ENCODE assay signal across 18 cellular contexts in the genomic region with DNA sequence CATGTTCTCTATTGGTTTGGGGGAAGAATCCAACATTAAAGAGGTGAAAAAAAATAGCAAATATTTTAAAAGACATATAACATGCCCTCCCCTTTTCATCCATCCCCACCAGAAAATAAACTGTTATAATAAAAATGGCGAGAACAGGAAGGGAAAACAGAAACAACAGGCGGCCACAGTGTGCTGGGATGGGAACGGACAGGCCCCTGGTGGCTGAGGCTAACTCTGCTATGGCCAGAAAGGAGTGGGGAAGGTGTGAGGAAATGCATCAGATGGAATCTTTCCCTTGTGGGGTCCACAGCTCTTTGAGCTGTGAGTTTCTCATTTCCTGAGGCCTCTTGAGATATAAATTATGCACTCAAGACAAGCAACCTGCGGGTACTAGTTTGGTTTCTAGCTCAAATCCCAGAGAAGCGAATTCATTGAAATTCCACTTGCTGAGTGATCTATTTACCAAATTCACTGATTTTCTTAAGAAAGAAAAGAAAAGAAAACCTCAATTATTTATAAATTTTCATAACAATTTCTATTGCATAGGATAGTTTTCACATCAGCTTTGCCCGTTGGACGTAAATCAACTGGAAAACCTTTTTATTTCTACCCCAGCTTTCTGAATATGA.
DNase-seq lines count a peak whose midpoint lies in the region; ATAC-seq, FAIRE-seq and TF ChIP-seq lines count a peak whose summit lies in the region.
"Had no signal": no experiment of that assay in that cellular context is flagged by ENCODE, and none has a peak within 500 bp of the region (broad histone marks: within the 10 kb centered on the region; RNA-seq: fewer than 3 reads in every experiment).

No MANE protein-coding gene starts in this region.

- no peak overlapping the region for H4K5ac ChIP-seq in H1 (ENCODE audit: insufficient read length, low read depth, low read length)

- H3K27ac Mint-ChIP-seq in activated CD8-positive, alpha-beta T cell treated with anti-CD3 and anti-CD28 coated beads for 36 hours: no peak overlapping the region
- H3K27ac Mint-ChIP-seq: CD4-positive, CD25-positive, alpha-beta regulatory T cell; HFFc6 had no signal

- H4K91ac ChIP-seq in H1 (replicated peaks; ENCODE audit: insufficient read length, low read length) (no peak overlapping the region), mesenchymal stem cell (ENCODE audit: low read length) (no peak overlapping the region)

- H3K4ac ChIP-seq in H1 (replicated peaks; ENCODE audit: insufficient read length, low read depth, low read length) (no peak overlapping the region), mesenchymal stem cell (ENCODE audit: low read depth in 1 of 2, low read length in 2 of 2) (no peak overlapping the region)

- H3K4me2 ChIP-seq in H1 (ENCODE audit: insufficient read depth in 1 of 2, low read depth in 2 of 2, low read length in 2 of 2) (no peak overlapping the region), mesenchymal stem cell (ENCODE audit: low read length, poor library complexity, severe bottlenecking) (no peak overlapping the region)
- H3K4me2 ChIP-seq: BLaER1 treated with 17β-estradiol and CSF1 and Interleukin-3, amounts not matched to agents 10 nM and 100 nM had no signal

- H3K27ac ChIP-seq in cardiac muscle cell (peak overlapping the region; percentile 65), H1 (ENCODE audit: low read depth, low read length) (no peak overlapping the region), mesenchymal stem cell (ENCODE audit: low read length, poor library complexity, severe bottlenecking) (no peak overlapping the region), subcutaneous abdominal adipose tissue (ENCODE audit: low read depth, low read length) (peak overlapping the region; percentile 9), caudate nucleus (ENCODE audit: low read depth, low read length) (no peak overlapping the region)
- H3K27ac ChIP-seq: 22Rv1; BLaER1 treated with 17β-estradiol and CSF1 and Interleukin-3, amounts not matched to agents 10 nM and 100 nM had no signal

- H3K14ac ChIP-seq in H1 (ENCODE audit: insufficient read length): no peak overlapping the region
- H3K14ac ChIP-seq in mesenchymal stem cell (ENCODE audit: low read length in 2 of 2): no peak overlapping the region

- no peak overlapping the region for H2BK20ac ChIP-seq in H1 (ENCODE audit: low read length)

- H2AFZ ChIP-seq in H1 (ENCODE audit: low read length) (no peak overlapping the region), mesenchymal stem cell (ENCODE audit: low read depth, low read length) (no peak overlapping the region)

- no peaks in the 10 kb centered on the region for H3K9me3 ChIP-seq in cardiac muscle cell (ENCODE audit: low read depth)
- no peaks in the 10 kb centered on the region for H3K9me3 ChIP-seq in H1 (ENCODE audit: insufficient read depth in 2 of 2, low read depth in 1 of 2, low read length in 1 of 2)
- H3K9me3 ChIP-seq in mesenchymal stem cell (ENCODE audit: control insufficient read depth, low read length): no peaks in the 10 kb centered on the region
- no peaks in the 10 kb centered on the region for H3K9me3 ChIP-seq in subcutaneous abdominal adipose tissue (ENCODE audit: control insufficient read depth in 5 of 5, low read length in 5 of 5)
- H3K9me3 ChIP-seq: BLaER1 treated with 17β-estradiol and CSF1 and Interleukin-3, amounts not matched to agents 10 nM and 100 nM had no signal

- H2BK12ac ChIP-seq in H1 (ENCODE audit: low read depth, low read length) (no peak overlapping the region), mesenchymal stem cell (ENCODE audit: low read length in 2 of 2) (no peak overlapping the region)

- H2BK120ac ChIP-seq in H1 (replicated peaks; ENCODE audit: low read depth, low read length) (no peak overlapping the region), mesenchymal stem cell (ENCODE audit: low read depth, low read length) (no peak overlapping the region)

- no peak overlapping the region for H3K9ac ChIP-seq in H1 (replicated peaks in 1 of 4; ENCODE audit: extremely low read depth in 1 of 4, low read depth in 3 of 4, low read length in 3 of 4)
- peak overlapping the region; percentile 47 for H3K9ac ChIP-seq in mesenchymal stem cell (ENCODE audit: low read length)
- H3K9ac ChIP-seq in subcutaneous abdominal adipose tissue (ENCODE audit: low read length in 5 of 5): no peak overlapping the region
- H3K9ac ChIP-seq: BLaER1 treated with 17β-estradiol and CSF1 and Interleukin-3, amounts not matched to agents 10 nM and 100 nM had no signal

- H3K23ac ChIP-seq in H1 (ENCODE audit: insufficient read length): no peak overlapping the region
- H3K23ac ChIP-seq in mesenchymal stem cell (ENCODE audit: low read length in 2 of 2): no peak overlapping the region

- WGBS in H1 (ENCODE audit: extremely low coverage in 1 of 2, insufficient coverage in 1 of 2, insufficient read length in 1 of 2, insufficient replicate concordance in 2 of 2, low coverage in 1 of 2, low lambda C conversion rate in 2 of 2, missing lambda C conversion rate in 1 of 2), 2 experiments: 82% methylated on average over 7 of the region's 7 CpGs; no CpG with 5 or more reads in 1 of the 2 experiments
- WGBS in mesenchymal stem cell: 72% methylated on average over 4 of the region's 7 CpGs

- DNase-seq in cardiac muscle cell (ENCODE audit: low read depth in 1 of 2, low spot score in 1 of 2) (no peak), left ventricle myocardium superior (no peak), H1 (ENCODE audit: low read depth in 1 of 2, low spot score in 2 of 2) (no peak), mesenchymal stem cell (no peak), caudate nucleus (lab: John Stamatoyannopoulos, UW) (no peak)
- DNase-seq in activated CD8-positive, alpha-beta T cell treated with anti-CD3 and anti-CD28 coated beads for 36 hours: no peak
- DNase-seq: CD4-positive, CD25-positive, alpha-beta regulatory T cell; DMS53; GOT3; HCEC 1CT; HFFc6 had no signal

- no peak overlapping the region for H4K8ac ChIP-seq in H1 (ENCODE audit: extremely low read depth, insufficient read depth, low read length)
- H4K8ac ChIP-seq in mesenchymal stem cell (ENCODE audit: low read length): no peak overlapping the region

- H3K79me1 ChIP-seq in H1 (ENCODE audit: low read depth, low read length) (no peaks in the 10 kb centered on the region), mesenchymal stem cell (replicated peaks; ENCODE audit: low read length, poor library complexity, severe bottlenecking) (no peaks in the 10 kb centered on the region)

- H3K36me3 Mint-ChIP-seq in activated CD8-positive, alpha-beta T cell treated with anti-CD3 and anti-CD28 coated beads for 36 hours (ENCODE audit: low read depth): no peaks in the 10 kb centered on the region
- H3K36me3 Mint-ChIP-seq: CD4-positive, CD25-positive, alpha-beta regulatory T cell had no signal

- peak in 1 of 2 experiments; percentile 29; a peak in 2 of 4 replicates for TF ChIP-seq RAD21 in H1 (IDR thresholded peaks at IDR 0.05 in 1 of 2, conservative IDR thresholded peaks at IDR 0.05 in 1 of 2; ENCODE audit: low read depth in 2 of 2, low read length in 2 of 2)

- POLR2A ChIA-PET in H1 (lab: Charles Lee; ENCODE audit: partially characterized antibody): no interaction called here
- POLR2A ChIA-PET in activated CD8-positive, alpha-beta T cell treated with anti-CD3 and anti-CD28 coated beads for 36 hours (lab: Charles Lee): no interaction called here

- no peaks in the 10 kb centered on the region for H3K9me3 Mint-ChIP-seq in activated CD8-positive, alpha-beta T cell treated with anti-CD3 and anti-CD28 coated beads for 36 hours
- H3K9me3 Mint-ChIP-seq: HFFc6 had no signal

- H3K79me2 ChIP-seq in H1 (ENCODE audit: control insufficient read depth in 1 of 2, insufficient read depth in 2 of 2, low read length in 2 of 2): no peaks in the 10 kb centered on the region

- H3K4me1 ChIP-seq in cardiac muscle cell (ENCODE audit: low read depth): peaks cover 12% of the 10 kb centered on the region
- H3K4me1 ChIP-seq in H1 (replicated peaks in 1 of 4; ENCODE audit: control insufficient read depth in 3 of 4, insufficient read depth in 4 of 4, low read length in 3 of 4): no peaks in the 10 kb centered on the region
- no peaks in the 10 kb centered on the region for H3K4me1 ChIP-seq in mesenchymal stem cell (ENCODE audit: control insufficient read depth, insufficient read depth, low read depth, low read length)
- peaks cover 0 to 16% (median 7%) of the 10 kb centered on the region in 5 donors for H3K4me1 ChIP-seq in subcutaneous abdominal adipose tissue (ENCODE audit: control insufficient read depth in 5 of 5, insufficient read depth in 5 of 5, low read length in 5 of 5)
- H3K4me1 ChIP-seq: BLaER1 treated with 17β-estradiol and CSF1 and Interleukin-3, amounts not matched to agents 10 nM and 100 nM had no signal

- H2BK15ac ChIP-seq in H1 (ENCODE audit: low read length) (no peak overlapping the region), mesenchymal stem cell (ENCODE audit: low read depth, poor library complexity, severe bottlenecking) (no peak overlapping the region)

- ATAC-seq in left ventricle myocardium superior (no peak), GM19023 (IDR thresholded peaks at IDR 0.05; ENCODE audit: unreplicated experiment) (no peak)
- ATAC-seq in activated CD8-positive, alpha-beta T cell treated with anti-CD3 and anti-CD28 coated beads for 36 hours: no peak
- ATAC-seq: HepG2 had no signal

- TF ChIP-seq POLR2A in H1 (IDR thresholded peaks at IDR 0.05; ENCODE audit: control extremely low read depth in 1 of 2, low read depth in 2 of 2, low read length in 2 of 2): no peak

- peaks cover 26% of the 10 kb centered on the region for H3K36me3 ChIP-seq in cardiac muscle cell
- no peaks in the 10 kb centered on the region for H3K36me3 ChIP-seq in H1 (ENCODE audit: control insufficient read depth in 2 of 4, insufficient read depth in 4 of 4, low read length in 3 of 4)
- H3K36me3 ChIP-seq in mesenchymal stem cell (ENCODE audit: control insufficient read depth in 1 of 2, insufficient read depth in 2 of 2, low read depth in 1 of 2, low read length in 2 of 2): peaks cover 0 to 47% of the 10 kb centered on the region in 2 experiments
- H3K36me3 ChIP-seq in subcutaneous abdominal adipose tissue (ENCODE audit: control insufficient read depth in 5 of 5, insufficient read depth in 5 of 5, low read length in 5 of 5): no peaks in the 10 kb centered on the region
- H3K36me3 ChIP-seq: BLaER1 treated with 17β-estradiol and CSF1 and Interleukin-3, amounts not matched to agents 10 nM and 100 nM had no signal

- H2AK5ac ChIP-seq in H1 (ENCODE audit: low read depth, low read length) (no peak overlapping the region), mesenchymal stem cell (ENCODE audit: low read length, severe bottlenecking) (no peak overlapping the region)

- H4K20me1 ChIP-seq in H1 (replicated peaks in 1 of 2; ENCODE audit: control insufficient read depth in 1 of 2, insufficient read depth in 2 of 2, low read length in 2 of 2): no peaks in the 10 kb centered on the region
- H4K20me1 ChIP-seq: BLaER1 treated with 17β-estradiol and CSF1 and Interleukin-3, amounts not matched to agents 10 nM and 100 nM had no signal

- H3K18ac ChIP-seq in H1 (ENCODE audit: extremely low read depth, low read length): no peak overlapping the region
- H3K18ac ChIP-seq in mesenchymal stem cell (ENCODE audit: low read depth in 1 of 2, low read length in 2 of 2): no peak overlapping the region

- no peak for TF ChIP-seq CTCF in cardiac muscle cell (IDR thresholded peaks at IDR 0.05; ENCODE audit: low read depth, low read length)
- peak in 2 of 3 experiments; percentile 23 to 32; a peak in 2 of 4 replicates for TF ChIP-seq CTCF in H1 (IDR thresholded peaks at IDR 0.05; ENCODE audit: control extremely low read depth in 1 of 3, insufficient read depth in 1 of 3, low read depth in 1 of 3, low read length in 3 of 3)
- no peak for TF ChIP-seq CTCF in activated CD8-positive, alpha-beta T cell treated with anti-CD3 and anti-CD28 coated beads for 36 hours (IDR thresholded peaks at IDR 0.05)

- H3K4me3 ChIP-seq in cardiac muscle cell (no peak overlapping the region), H1 (ENCODE audit: extremely low read depth in 1 of 4, insufficient read depth in 2 of 4, low read depth in 3 of 4, low read length in 4 of 4) (no peak overlapping the region), mesenchymal stem cell (ENCODE audit: insufficient read depth in 1 of 2, low read depth in 1 of 2, low read length in 2 of 2) (peak overlapping the region in 1 of 2 experiments; percentile 3), subcutaneous abdominal adipose tissue (ENCODE audit: low read depth in 1 of 5, low read length in 5 of 5) (no peak overlapping the region)
- H3K4me3 ChIP-seq: BLaER1 treated with 17β-estradiol and CSF1 and Interleukin-3, amounts not matched to agents 10 nM and 100 nM had no signal

- peaks cover 2% of the 10 kb centered on the region for H3K27me3 Mint-ChIP-seq in activated CD8-positive, alpha-beta T cell treated with anti-CD3 and anti-CD28 coated beads for 36 hours

- no peaks in the 10 kb centered on the region for H3K4me1 Mint-ChIP-seq in activated CD8-positive, alpha-beta T cell treated with anti-CD3 and anti-CD28 coated beads for 36 hours (ENCODE audit: low read depth)
- H3K4me1 Mint-ChIP-seq: CD4-positive, CD25-positive, alpha-beta regulatory T cell had no signal

- H3K4me3 Mint-ChIP-seq in activated CD8-positive, alpha-beta T cell treated with anti-CD3 and anti-CD28 coated beads for 36 hours: no peak overlapping the region
- H3K4me3 Mint-ChIP-seq: CD4-positive, CD25-positive, alpha-beta regulatory T cell; HFFc6 had no signal

- CTCF ChIA-PET in H1 (lab: Charles Lee; ENCODE audit: partially characterized antibody): interaction anchor here (1.0 to 1.5 kb wide), 5 partner anchors 11 to 854 kb away, joined by 3 to 9 read pairs (median 3); no protein-coding TSS in a partner anchor
- CTCF ChIA-PET in activated CD8-positive, alpha-beta T cell treated with anti-CD3 and anti-CD28 coated beads for 36 hours (lab: Charles Lee): interaction anchor here (0.7 kb wide), 1 partner anchor 8 kb away, joined by 3 read pairs; no protein-coding TSS in a partner anchor

- no peaks in the 10 kb centered on the region for H3K23me2 ChIP-seq in H1 (ENCODE audit: low read depth, low read length)

- H3K27me3 ChIP-seq in cardiac muscle cell: no peaks in the 10 kb centered on the region
- H3K27me3 ChIP-seq in H1 (replicated peaks in 1 of 4; ENCODE audit: control insufficient read depth in 3 of 4, extremely low read depth in 1 of 4, insufficient read depth in 3 of 4, low read length in 3 of 4): no peaks in the 10 kb centered on the region
- no peaks in the 10 kb centered on the region for H3K27me3 ChIP-seq in mesenchymal stem cell (ENCODE audit: control insufficient read depth in 1 of 2, insufficient read depth in 1 of 2, low read length in 2 of 2)
- H3K27me3 ChIP-seq in subcutaneous abdominal adipose tissue (ENCODE audit: control insufficient read depth in 5 of 5, insufficient read depth in 4 of 5, low read length in 5 of 5): no peaks in the 10 kb centered on the region
- H3K27me3 ChIP-seq: BLaER1 treated with 17β-estradiol and CSF1 and Interleukin-3, amounts not matched to agents 10 nM and 100 nM had no signal

- FAIRE-seq in H1 (lab: Jason Lieb, UNC): no peak
- FAIRE-seq: GM18507, HepG2, HTR-8/SVneo had no signal

- H2BK5ac ChIP-seq in H1 (ENCODE audit: low read depth, low read length) (no peak overlapping the region), mesenchymal stem cell (ENCODE audit: low read depth, low read length, poor library complexity, severe bottlenecking) (no peak overlapping the region)

- TF ChIP-seq EP300 in H1 (IDR thresholded peaks at IDR 0.05; ENCODE audit: borderline replicate concordance in 1 of 2, low read depth in 2 of 2, low read length in 2 of 2): no peak

- intact Hi-C loops in left ventricle myocardium superior (cut with micrococcal nuclease): no loop called here
- intact Hi-C loops in activated CD8-positive, alpha-beta T cell treated with anti-CD3 and anti-CD28 coated beads for 36 hours (cut with micrococcal nuclease): no loop called here

- H3K56ac ChIP-seq in H1 (replicated peaks; ENCODE audit: insufficient read length, low read depth, low read length): no peak overlapping the region

Comparison
In these comparisons a context has a peak if more than half of its experiments do, and no peak if none do; other contexts are left out.
1. H3K27ac ChIP-seq: peak in cardiac muscle cell (single experiment) and subcutaneous abdominal adipose tissue (single experiment); none in H1 (single experiment), mesenchymal stem cell (single experiment) and caudate nucleus (single experiment).
2. CTCF ChIP-seq: peak in H1 (2 of 3); none in cardiac muscle cell (single experiment) and activated CD8-positive, alpha-beta T cell treated with anti-CD3 and anti-CD28 coated beads for 36 hours (single experiment).